Comparison of ENCODE assay signal across 24 cellular contexts in genomic region chr18:47422524-47422923, GRCh38.
DNase-seq lines count a peak whose midpoint lies in the region; TF ChIP-seq lines count a peak whose summit lies in the region.
"Had no signal": no experiment of that assay in that cellular context is flagged by ENCODE, and none has a peak within 500 bp of the region (broad histone marks: within the 10 kb centered on the region; RNA-seq: fewer than 3 reads in every experiment).

No MANE protein-coding gene starts in this region.

- POLR2A ChIA-PET in A673 (lab: Charles Lee; ENCODE audit: low non-redundant PET), result no interaction called here
- POLR2A ChIA-PET in activated CD4-positive, alpha-beta T cell treated with anti-CD3 and anti-CD28 coated beads, Interleukin-2, amount 10 ng/mL, durations not matched to agents 7 days and 5 days (lab: Charles Lee), result no interaction called here

- H3K4me3 ChIP-seq in A673 (ENCODE audit: low read depth, low read length, poor library complexity, severe bottlenecking), result no peak overlapping the region
- no peak overlapping the region for H3K4me3 ChIP-seq in MG63
- no peak overlapping the region for H3K4me3 ChIP-seq in fibroblast of the aortic adventitia (ENCODE audit: low read depth, low read length)
- no peak overlapping the region for H3K4me3 ChIP-seq in effector memory CD4-positive, alpha-beta T cell (ENCODE audit: insufficient read depth, low read depth, low read length, poor library complexity, severe bottlenecking)
- H3K4me3 ChIP-seq: esophagus muscularis mucosa, left ventricle myocardium inferior, thyroid gland had no signal

- H3K4me1 ChIP-seq in A673 (ENCODE audit: insufficient read depth, low read length, poor library complexity, severe bottlenecking), result no peaks in the 10 kb centered on the region
- no peaks in the 10 kb centered on the region for H3K4me1 ChIP-seq in effector memory CD4-positive, alpha-beta T cell (ENCODE audit: control insufficient read depth, insufficient read depth, low read length, poor library complexity, severe bottlenecking)
- H3K4me1 ChIP-seq: esophagus muscularis mucosa, left ventricle myocardium inferior, thyroid gland had no signal

- peaks cover 19% of the 10 kb centered on the region for H3K27me3 Mint-ChIP-seq in activated CD4-positive, alpha-beta T cell treated with anti-CD3 and anti-CD28 coated beads, Interleukin-2, amount 10 ng/mL, durations not matched to agents 7 days and 5 days

- intact Hi-C loops in A673 (cut with micrococcal nuclease; ENCODE audit: unreplicated experiment), result no loop called here

- CTCF ChIA-PET in A673 (lab: Charles Lee), result interaction anchor here (0.6 kb wide), 1 partner anchor 24 kb away, joined by 12 read pairs; no protein-coding TSS in a partner anchor
- CTCF ChIA-PET in activated CD4-positive, alpha-beta T cell treated with anti-CD3 and anti-CD28 coated beads, Interleukin-2, amount 10 ng/mL, durations not matched to agents 7 days and 5 days (lab: Charles Lee), result no interaction called here

- BruUV-seq in A673 (replicated peaks; lab: Mats Ljungman, UMichigan), result no TSS peak

- H3K9me3 Mint-ChIP-seq in activated CD4-positive, alpha-beta T cell treated with anti-CD3 and anti-CD28 coated beads, Interleukin-2, amount 10 ng/mL, durations not matched to agents 7 days and 5 days, result no peaks in the 10 kb centered on the region
- H3K9me3 Mint-ChIP-seq: activated naive CD8-positive, alpha-beta T cell treated with anti-CD3 and anti-CD28 coated beads for 36 hours; CD8-positive, alpha-beta T cell had no signal

- H3K36me3 Mint-ChIP-seq in activated CD4-positive, alpha-beta T cell treated with anti-CD3 and anti-CD28 coated beads, Interleukin-2, amount 10 ng/mL, durations not matched to agents 7 days and 5 days (ENCODE audit: low read depth), result no peaks in the 10 kb centered on the region
- H3K36me3 Mint-ChIP-seq: activated naive CD8-positive, alpha-beta T cell treated with anti-CD3 and anti-CD28 coated beads for 36 hours; CD8-positive, alpha-beta T cell had no signal

- H3K27me3 ChIP-seq in A673 (replicated peaks; ENCODE audit: insufficient read depth, low read depth, low read length, poor library complexity) (peaks cover 29% of the 10 kb centered on the region), MG63 (no peaks in the 10 kb centered on the region)
- no peaks in the 10 kb centered on the region for H3K27me3 ChIP-seq in effector memory CD4-positive, alpha-beta T cell (replicated peaks; ENCODE audit: control insufficient read depth, insufficient read depth, low read length, poor library complexity, severe bottlenecking)
- H3K27me3 ChIP-seq: thyroid gland had no signal

- no peak overlapping the region for H3K27ac ChIP-seq in A673 (ENCODE audit: low read depth, low read length, poor library complexity, severe bottlenecking)
- H3K27ac ChIP-seq in effector memory CD4-positive, alpha-beta T cell (ENCODE audit: insufficient read depth, low read length, poor library complexity, severe bottlenecking), result no peak overlapping the region
- H3K27ac ChIP-seq: esophagus muscularis mucosa, left ventricle myocardium inferior, RWPE1, thyroid gland had no signal

- H3K36me3 ChIP-seq in A673 (ENCODE audit: insufficient read depth, low read length, poor library complexity, severe bottlenecking) (no peaks in the 10 kb centered on the region), MG63 (no peaks in the 10 kb centered on the region)
- H3K36me3 ChIP-seq in effector memory CD4-positive, alpha-beta T cell (ENCODE audit: control insufficient read depth, insufficient read depth, low read length), result no peaks in the 10 kb centered on the region
- H3K36me3 ChIP-seq: esophagus muscularis mucosa, left ventricle myocardium inferior, thyroid gland had no signal

- peak; percentile 6 for DNase-seq in A673 (ENCODE audit: low spot score)
- DNase-seq in EL, result peak; percentile 12
- peak; percentile 68 for DNase-seq in MG63
- peak; percentile 33 for DNase-seq in fibroblast of the aortic adventitia (ENCODE audit: low read depth)
- no peak for DNase-seq in activated naive CD4-positive, alpha-beta T cell treated with Interleukin-2 at 50 U/mL for 16 hours
- no peak for DNase-seq in activated CD4-positive, alpha-beta T cell treated with anti-CD3 and anti-CD28 coated beads, Interleukin-2, amount 10 ng/mL, durations not matched to agents 7 days and 5 days
- DNase-seq in effector memory CD4-positive, alpha-beta T cell, result no peak
- no peak for DNase-seq in activated T-cell treated with anti-CD3 and anti-CD28 coated beads, Interleukin-2, amount 50 U/mL, for 1 hour
- DNase-seq: activated CD4-positive, alpha-beta T cell treated with anti-CD3 and anti-CD28 coated beads for 36 hours; activated naive CD8-positive, alpha-beta T cell treated with anti-CD3 and anti-CD28 coated beads for 36 hours; CD8-positive, alpha-beta T cell; DMS79 treated with DMSO at 0.1 percent for 48 hours; effector CD4-positive, alpha-beta T cell; KG1; left ventricle myocardium inferior; NCI-H1048; NCI-H2029 treated with DMSO at 0.1 percent for 48 hours; NCI-H524 treated with DMSO at 0.1 percent for 48 hours; stimulated activated CD4-positive, alpha-beta T cell treated with anti-CD3 and anti-CD28 coated beads, Interleukin-2, amount 100 ng/mL, for 24 hours; stimulated activated naive CD4-positive, alpha-beta T cell treated with Interleukin-2 at 50 U/mL for 16 hours; SW 1271; thyroid gland had no signal

- H3K4me1 Mint-ChIP-seq in activated CD4-positive, alpha-beta T cell treated with anti-CD3 and anti-CD28 coated beads, Interleukin-2, amount 10 ng/mL, durations not matched to agents 7 days and 5 days, result no peaks in the 10 kb centered on the region
- H3K4me1 Mint-ChIP-seq: activated CD4-positive, alpha-beta T cell treated with anti-CD3 and anti-CD28 coated beads for 36 hours; activated naive CD8-positive, alpha-beta T cell treated with anti-CD3 and anti-CD28 coated beads for 36 hours had no signal

- no peaks in the 10 kb centered on the region for H3K9me3 ChIP-seq in A673 (ENCODE audit: low read depth, low read length, poor library complexity, severe bottlenecking)
- no peaks in the 10 kb centered on the region for H3K9me3 ChIP-seq in MG63
- no peaks in the 10 kb centered on the region for H3K9me3 ChIP-seq in effector memory CD4-positive, alpha-beta T cell (ENCODE audit: control insufficient read depth, low read length)
- H3K9me3 ChIP-seq: esophagus muscularis mucosa, left ventricle myocardium inferior, thyroid gland had no signal

- H3K27ac Mint-ChIP-seq in activated CD4-positive, alpha-beta T cell treated with anti-CD3 and anti-CD28 coated beads, Interleukin-2, amount 10 ng/mL, durations not matched to agents 7 days and 5 days, result no peak overlapping the region
- H3K27ac Mint-ChIP-seq: activated CD4-positive, alpha-beta T cell treated with anti-CD3 and anti-CD28 coated beads for 36 hours; activated naive CD8-positive, alpha-beta T cell treated with anti-CD3 and anti-CD28 coated beads for 36 hours; CD8-positive, alpha-beta T cell had no signal

- H3K4me3 Mint-ChIP-seq in activated CD4-positive, alpha-beta T cell treated with anti-CD3 and anti-CD28 coated beads, Interleukin-2, amount 10 ng/mL, durations not matched to agents 7 days and 5 days, result no peak overlapping the region
- H3K4me3 Mint-ChIP-seq: activated CD4-positive, alpha-beta T cell treated with anti-CD3 and anti-CD28 coated beads for 36 hours; activated naive CD8-positive, alpha-beta T cell treated with anti-CD3 and anti-CD28 coated beads for 36 hours; CD8-positive, alpha-beta T cell had no signal

- TF ChIP-seq CTCF in A673 (conservative IDR thresholded peaks at IDR 0.05; ENCODE audit: low read depth, low read length), result no peak
- peak; percentile 23 for TF ChIP-seq CTCF in fibroblast of the aortic adventitia (IDR thresholded peaks at IDR 0.05; ENCODE audit: insufficient read depth, low read length)

Comparison
In these comparisons a context has a peak if more than half of its experiments do, and no peak if none do; other contexts are left out.
1. DNase-seq: peak in A673 (single experiment), EL (single experiment), MG63 (single experiment) and fibroblast of the aortic adventitia (single experiment); none in activated naive CD4-positive, alpha-beta T cell treated with Interleukin-2 at 50 U/mL for 16 hours (single experiment), activated CD4-positive, alpha-beta T cell treated with anti-CD3 and anti-CD28 coated beads, Interleukin-2, amount 10 ng/mL, durations not matched to agents 7 days and 5 days (single experiment), effector memory CD4-positive, alpha-beta T cell (0 of 3) and activated T-cell treated with anti-CD3 and anti-CD28 coated beads, Interleukin-2, amount 50 U/mL, for 1 hour (single experiment).